Comparison of ENCODE assay signal across 8 cellular contexts in genomic region chr5:168268949-168269943, GRCh38. TPM values are rescaled to one million over a fixed set of nuclear protein-coding genes. Genes with fewer than 3 reads are reported as not detected.
DNase-seq lines count a peak whose midpoint lies in the region; ATAC-seq, FAIRE-seq and TF ChIP-seq lines count a peak whose summit lies in the region.

No MANE protein-coding gene starts in this region.

- peak in 1 of 2 donors; percentile 24 for TF ChIP-seq EP300 in tibial nerve (IDR thresholded peaks at IDR 0.05)

- H3K4me3 ChIP-seq in GM06990 (replicated peaks; ENCODE audit: low read depth, low read length) (peak overlapping the region; percentile 40), pancreas (peak overlapping the region in 2 of 4 donors; percentile 26 to 31), tibial nerve (peak overlapping the region in 3 of 4 donors; percentile 2 to 46 (median 22))

- peaks cover 6% of the 10 kb centered on the region for H3K4me1 Mint-ChIP-seq in activated naive CD8-positive, alpha-beta T cell (ENCODE audit: low read depth)

- TF ChIP-seq POLR2A in tibial nerve (IDR thresholded peaks at IDR 0.05): no peak

- ATAC-seq in HG02571 (IDR thresholded peaks at IDR 0.05; ENCODE audit: unreplicated experiment) (peak; percentile 76), Right ventricle myocardium superior (ENCODE audit: poor library complexity) (peak; percentile 87), pancreas (peak; percentile 88 to 97 (median 96))

- DNase-seq in GM06990 (ENCODE audit: extremely low read depth, insufficient read length) (peak; percentile 68), MV-4-11 (lab: John Stamatoyannopoulos, UW) (peak; percentile 67), SK-N-DZ (ENCODE audit: low spot score) (peak; percentile 91), Right ventricle myocardium superior (peak; percentile 87), pancreas (peak; percentile 81 to 94 (median 90)), tibial nerve (ENCODE audit: low spot score in 2 of 2) (peak; percentile 61 to 80)

- peaks cover 21% of the 10 kb centered on the region for H3K27me3 Mint-ChIP-seq in activated naive CD8-positive, alpha-beta T cell

- 3 to 5% methylated on average over 29 to 30 of the region's 30 CpGs for WGBS in pancreas, 2 donors
- 3 to 4% methylated on average over 28 to 30 of the region's 30 CpGs for WGBS in tibial nerve, 2 donors

- intact Hi-C loops in Right ventricle myocardium superior (cut with DNase I): loop anchor here (10.0 kb wide), 1 partner anchor 216 kb away; the partner anchor contains the start of gene RARS1
- intact Hi-C loops in pancreas (cut with DNase I): loop anchor here in 1 of 3 donors (5.0 kb wide), 1 partner anchor 153 kb away; no protein-coding TSS in a partner anchor

- no peak for FAIRE-seq in pancreas (lab: Jason Lieb, UNC)

- H3K27ac Mint-ChIP-seq in activated naive CD8-positive, alpha-beta T cell: no peak overlapping the region

- H3K9me3 ChIP-seq in pancreas (no peaks in the 10 kb centered on the region), tibial nerve (no peaks in the 10 kb centered on the region)

- H3K36me3 Mint-ChIP-seq in activated naive CD8-positive, alpha-beta T cell: no peaks in the 10 kb centered on the region

- no peaks in the 10 kb centered on the region for H3K27me3 ChIP-seq in GM06990 (replicated peaks; ENCODE audit: control insufficient read depth, insufficient read depth, low read length)
- H3K27me3 ChIP-seq in pancreas: no peaks in the 10 kb centered on the region
- no peaks in the 10 kb centered on the region for H3K27me3 ChIP-seq in tibial nerve

- peaks cover 0 to 6% (median 0%) of the 10 kb centered on the region in 3 donors for H3K4me1 ChIP-seq in pancreas
- peaks cover 0 to 16% (median 2%) of the 10 kb centered on the region in 4 donors for H3K4me1 ChIP-seq in tibial nerve

- H3K27ac ChIP-seq in pancreas (no peak overlapping the region), tibial nerve (peak overlapping the region in 1 of 4 donors; percentile 8)

- TF ChIP-seq CTCF in GM06990 (IDR thresholded peaks at IDR 0.05; ENCODE audit: insufficient read depth, low read length, poor library complexity, severe bottlenecking): peak; percentile 82
- peak; percentile 75 to 90 (median 82) for TF ChIP-seq CTCF in pancreas (IDR thresholded peaks at IDR 0.05)
- peak; percentile 79 to 93 (median 86) for TF ChIP-seq CTCF in tibial nerve (IDR thresholded peaks at IDR 0.05)

- H3K36me3 ChIP-seq in GM06990 (ENCODE audit: control insufficient read depth, insufficient read depth, low read length): no peaks in the 10 kb centered on the region
- no peaks in the 10 kb centered on the region for H3K36me3 ChIP-seq in pancreas
- H3K36me3 ChIP-seq in tibial nerve: no peaks in the 10 kb centered on the region

- H3K9me3 Mint-ChIP-seq in activated naive CD8-positive, alpha-beta T cell (ENCODE audit: low read depth): no peaks in the 10 kb centered on the region

- H3K4me3 Mint-ChIP-seq in activated naive CD8-positive, alpha-beta T cell: peak overlapping the region; percentile 31

RNA-seq across cellular contexts. Expression of gene WWC1, which starts 22.2 kb away (rescaled TPM):
- 9.2 and 15.8 TPM in 2 replicates for polyA plus RNA-seq in SK-N-DZ (2014; cell fraction: cytosol; rRNA removed)
- 5.4 and 7.1 TPM in 2 replicates for polyA plus RNA-seq in SK-N-DZ (2014; cell fraction: nucleus; rRNA removed)
- total RNA-seq in Right ventricle myocardium superior (1.8 TPM), pancreas (10 to 100 TPM; 36.4 to 54.2 (median 41.8) TPM), tibial nerve (1 to 10 TPM in 2 of 4 donors, under 1 TPM in 2; 0.78 to 3.3 (median 1.00) TPM)
- 10 to 100 TPM; 35.0 to 38.5 TPM for polyA plus RNA-seq in pancreas

Comparison
In these comparisons a context has a peak if more than half of its experiments do, and no peak if none do; other contexts are left out.
1. RNA of gene WWC1, which starts 22.2 kb away (total RNA-seq): 36.4 to 54.2 TPM in pancreas; 1.8 TPM in Right ventricle myocardium superior (single experiment) and 0.78 to 3.3 TPM in tibial nerve; every median in the first group is over 4 times any median in the second.
2. Peak in every context shown above with its lines, with median percentiles within 50 percentile points of each other: DNase-seq, CTCF ChIP-seq and ATAC-seq.